ENCODE assay signal across 1 cellular context in the genomic region with DNA sequence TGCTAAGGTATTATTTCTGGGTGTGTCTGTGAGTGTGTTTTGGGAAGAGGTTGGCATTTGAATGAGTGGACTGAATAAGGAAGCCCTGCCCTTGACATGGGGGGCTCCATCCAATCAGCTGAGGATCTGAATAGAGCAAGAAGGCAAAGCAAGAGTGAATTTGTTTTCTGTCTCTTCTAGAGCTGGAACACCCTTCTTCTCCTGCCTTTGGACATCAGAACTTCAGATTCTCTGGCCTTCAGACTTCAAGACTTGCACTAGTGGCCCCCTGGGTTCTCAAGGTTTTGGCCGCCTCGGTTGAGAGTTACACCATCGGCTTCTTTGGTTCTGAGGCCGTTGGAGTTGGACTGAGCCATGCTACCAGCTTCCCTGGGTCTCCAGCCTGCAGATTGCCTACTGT.
TF ChIP-seq lines count a peak whose summit lies in the region.

No MANE protein-coding gene starts in this region.

TF ChIP-seq in H1, 55 proteins besides CTCF, POLR2A, EP300 and RAD21:
- TF ChIP-seq POLR2AphosphoS5 (IDR thresholded peaks at IDR 0.05; ENCODE audit: low read depth, low read length), result 0 out of 2 replicates have a peak, but pooled peaks have one; percentile 48
- TF ChIP-seq TAF1 (IDR thresholded peaks at IDR 0.05; ENCODE audit: low read depth, low read length), result no peak
